Comparison of ENCODE assay signal across 1 cellular context in genomic region chr11:2901854-2902783, GRCh38.
A peak's percentile ranks its signal among the peaks of the same experiment; 100 is the strongest.
TF ChIP-seq lines count a peak whose summit lies in the region.

No MANE protein-coding gene starts in this region.

TF ChIP-seq in K562, 482 proteins besides CTCF, POLR2A, EP300 and RAD21 (continued from another document and continues in another):
- TF ChIP-seq RERE (CRISPR knock-in tag; IDR thresholded peaks at IDR 0.05; ENCODE audit: borderline replicate concordance) = 0 out of 2 replicates have a peak, but pooled peaks have one; percentile 35
- TF ChIP-seq, protein P1, sequence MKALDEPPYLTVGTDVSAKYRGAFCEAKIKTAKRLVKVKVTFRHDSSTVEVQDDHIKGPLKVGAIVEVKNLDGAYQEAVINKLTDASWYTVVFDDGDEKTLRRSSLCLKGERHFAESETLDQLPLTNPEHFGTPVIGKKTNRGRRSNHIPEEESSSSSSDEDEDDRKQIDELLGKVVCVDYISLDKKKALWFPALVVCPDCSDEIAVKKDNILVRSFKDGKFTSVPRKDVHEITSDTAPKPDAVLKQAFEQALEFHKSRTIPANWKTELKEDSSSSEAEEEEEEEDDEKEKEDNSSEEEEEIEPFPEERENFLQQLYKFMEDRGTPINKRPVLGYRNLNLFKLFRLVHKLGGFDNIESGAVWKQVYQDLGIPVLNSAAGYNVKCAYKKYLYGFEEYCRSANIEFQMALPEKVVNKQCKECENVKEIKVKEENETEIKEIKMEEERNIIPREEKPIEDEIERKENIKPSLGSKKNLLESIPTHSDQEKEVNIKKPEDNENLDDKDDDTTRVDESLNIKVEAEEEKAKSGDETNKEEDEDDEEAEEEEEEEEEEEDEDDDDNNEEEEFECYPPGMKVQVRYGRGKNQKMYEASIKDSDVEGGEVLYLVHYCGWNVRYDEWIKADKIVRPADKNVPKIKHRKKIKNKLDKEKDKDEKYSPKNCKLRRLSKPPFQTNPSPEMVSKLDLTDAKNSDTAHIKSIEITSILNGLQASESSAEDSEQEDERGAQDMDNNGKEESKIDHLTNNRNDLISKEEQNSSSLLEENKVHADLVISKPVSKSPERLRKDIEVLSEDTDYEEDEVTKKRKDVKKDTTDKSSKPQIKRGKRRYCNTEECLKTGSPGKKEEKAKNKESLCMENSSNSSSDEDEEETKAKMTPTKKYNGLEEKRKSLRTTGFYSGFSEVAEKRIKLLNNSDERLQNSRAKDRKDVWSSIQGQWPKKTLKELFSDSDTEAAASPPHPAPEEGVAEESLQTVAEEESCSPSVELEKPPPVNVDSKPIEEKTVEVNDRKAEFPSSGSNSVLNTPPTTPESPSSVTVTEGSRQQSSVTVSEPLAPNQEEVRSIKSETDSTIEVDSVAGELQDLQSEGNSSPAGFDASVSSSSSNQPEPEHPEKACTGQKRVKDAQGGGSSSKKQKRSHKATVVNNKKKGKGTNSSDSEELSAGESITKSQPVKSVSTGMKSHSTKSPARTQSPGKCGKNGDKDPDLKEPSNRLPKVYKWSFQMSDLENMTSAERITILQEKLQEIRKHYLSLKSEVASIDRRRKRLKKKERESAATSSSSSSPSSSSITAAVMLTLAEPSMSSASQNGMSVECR (CRISPR knock-in tag; IDR thresholded peaks at IDR 0.05) = peak; percentile 57; the same call in 1 of the 2 replicates
- 0 out of 2 replicates have a peak, but pooled peaks have one; percentile 32 for TF ChIP-seq FOSL1 (tag; conservative IDR thresholded peaks at IDR 0.05)
- TF ChIP-seq PHF20 (IDR thresholded peaks at IDR 0.05; ENCODE audit: partially characterized antibody) = peak; percentile 49
- peak; percentile 67 for TF ChIP-seq RB1 (IDR thresholded peaks at IDR 0.05; ENCODE audit: low read depth)
- TF ChIP-seq ZBTB5 (IDR thresholded peaks at IDR 0.05) = no peak
- TF ChIP-seq MBD1 (CRISPR knock-in tag; IDR thresholded peaks at IDR 0.05) = no peak
- peak; percentile 55; the same call in 1 of the 2 replicates for TF ChIP-seq ZNF263 (CRISPR knock-in tag; IDR thresholded peaks at IDR 0.05; ENCODE audit: borderline replicate concordance)
- TF ChIP-seq L3MBTL2 (IDR thresholded peaks at IDR 0.05) = peak; percentile 45; the same call in 1 of the 2 replicates
- TF ChIP-seq CTBP1 (IDR thresholded peaks at IDR 0.05; ENCODE audit: borderline replicate concordance) = peak; percentile 84
- 0 out of 2 replicates have a peak, but pooled peaks have one; percentile 54 for TF ChIP-seq FOXP1 (CRISPR knock-in tag; IDR thresholded peaks at IDR 0.05)
- no peak for TF ChIP-seq ATF1 (CRISPR knock-in tag; IDR thresholded peaks at IDR 0.05)
- TF ChIP-seq ATF1 (tag; IDR thresholded peaks at IDR 0.05) = peak; percentile 67
- peak; percentile 83; the same call in 1 of the 2 replicates for TF ChIP-seq PHF8 (IDR thresholded peaks at IDR 0.05; ENCODE audit: borderline replicate concordance, low read length)
- TF ChIP-seq HDAC2 (IDR thresholded peaks at IDR 0.05) = 0 out of 2 replicates have a peak, but pooled peaks have one; percentile 34
- peak; percentile 93 for TF ChIP-seq LCOR (CRISPR knock-in tag; IDR thresholded peaks at IDR 0.05)
- peak; percentile 92 for TF ChIP-seq BHLHE40 (IDR thresholded peaks at IDR 0.05; ENCODE audit: low read length)
- TF ChIP-seq, protein P2, sequence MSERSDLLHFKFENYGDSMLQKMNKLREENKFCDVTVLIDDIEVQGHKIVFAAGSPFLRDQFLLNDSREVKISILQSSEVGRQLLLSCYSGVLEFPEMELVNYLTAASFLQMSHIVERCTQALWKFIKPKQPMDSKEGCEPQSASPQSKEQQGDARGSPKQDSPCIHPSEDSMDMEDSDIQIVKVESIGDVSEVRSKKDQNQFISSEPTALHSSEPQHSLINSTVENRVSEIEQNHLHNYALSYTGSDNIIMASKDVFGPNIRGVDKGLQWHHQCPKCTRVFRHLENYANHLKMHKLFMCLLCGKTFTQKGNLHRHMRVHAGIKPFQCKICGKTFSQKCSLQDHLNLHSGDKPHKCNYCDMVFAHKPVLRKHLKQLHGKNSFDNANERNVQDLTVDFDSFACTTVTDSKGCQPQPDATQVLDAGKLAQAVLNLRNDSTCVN (CRISPR knock-in tag; IDR thresholded peaks at IDR 0.05) = peak; percentile 20; the same call in 1 of the 2 replicates
- 0 out of 2 replicates have a peak, but pooled peaks have one; percentile 45 for TF ChIP-seq HLTF (IDR thresholded peaks at IDR 0.05)
- TF ChIP-seq ZBTB1 (CRISPR knock-in tag; IDR thresholded peaks at IDR 0.05; ENCODE audit: borderline replicate concordance, low read depth) = peak; percentile 74; the same call in 1 of the 2 replicates
- no peak for TF ChIP-seq SFPQ (IDR thresholded peaks at IDR 0.05; ENCODE audit: low read depth, low read length)
- TF ChIP-seq RREB1 (CRISPR knock-in tag; IDR thresholded peaks at IDR 0.05) = peak; percentile 72
- peak in 1 of 2 experiments; percentile 69; a peak in 2 of 4 replicates for TF ChIP-seq HDAC1 (IDR thresholded peaks at IDR 0.05)
- TF ChIP-seq PATZ1 (CRISPR knock-in tag; IDR thresholded peaks at IDR 0.05; ENCODE audit: borderline replicate concordance) = no peak
- TF ChIP-seq ETV1 (tag; conservative IDR thresholded peaks at IDR 0.05; ENCODE audit: low read depth) = peak; percentile 68
